7 cellular contexts compared by ENCODE assay signal in genomic region chr19:18660051-18660910, GRCh38. TPM values are rescaled to one million over a fixed set of nuclear protein-coding genes. Genes with fewer than 3 reads are reported as not detected.
A peak's percentile ranks its signal among the peaks of the same experiment; 100 is the strongest.
DNase-seq lines count a peak whose midpoint lies in the region; ATAC-seq and TF ChIP-seq lines count a peak whose summit lies in the region.
"Had no signal": no experiment of that assay in that cellular context is flagged by ENCODE, and none has a peak within 500 bp of the region (broad histone marks: within the 10 kb centered on the region; RNA-seq: fewer than 3 reads in every experiment).

No MANE protein-coding gene starts in this region.

- 62 to 77% (median 65%) methylated on average over 33 to 37 of the region's 37 CpGs for WGBS in adipose tissue, 3 donors

- peaks cover 10 to 22% of the 10 kb centered on the region in 2 donors for H3K4me1 ChIP-seq in left lung

- intact Hi-C loops in left lung (cut with DNase I) = no loop called here

- no peak for TF ChIP-seq CTCF in left lung (IDR thresholded peaks at IDR 0.05)

- no peak overlapping the region for H3K4me3 ChIP-seq in left lung

- ATAC-seq in left lung (peak; percentile 72), GM21737 (IDR thresholded peaks at IDR 0.05; ENCODE audit: unreplicated experiment) (no peak), HG03378 (IDR thresholded peaks at IDR 0.05; ENCODE audit: unreplicated experiment) (no peak)

- H3K36me3 ChIP-seq in left lung = peaks cover 0 to 11% of the 10 kb centered on the region in 2 donors

- peak overlapping the region; percentile 30 for H3K27ac ChIP-seq in adipose tissue (ENCODE audit: low read depth, low read length)
- H3K27ac ChIP-seq in left lung = peak overlapping the region; percentile 30 to 53

- DNase-seq in AG08395 (ENCODE audit: low spot score) (peak; percentile 32), left lung (peak; percentile 77 to 86), DMS79 treated with DMSO at 0.1 percent for 48 hours (lab: John Stamatoyannopoulos, UW) (no peak)
- DNase-seq: stimulated activated CD8-positive, alpha-beta memory T cell treated with anti-CD3 and anti-CD28 coated beads, Interleukin-4, amount 100 ng/mL, for 48 hours had no signal

- H3K9me3 ChIP-seq in left lung = no peaks in the 10 kb centered on the region

- no peaks in the 10 kb centered on the region for H3K27me3 ChIP-seq in left lung

RNA-seq across cellular contexts. Expression of gene CRTC1, which starts 23.2 kb away (rescaled TPM):
- 1 to 10 TPM; 5.3 to 8.3 (median 5.4) TPM for polyA plus RNA-seq in adipose tissue
- 10 to 100 TPM; 11.3 to 13.8 TPM for total RNA-seq in left lung

RNA-seq across cellular contexts. Expression of gene KLHL26, which starts 23.5 kb away (rescaled TPM):
- 1 to 10 TPM; 4.8 to 7.9 (median 6.6) TPM for polyA plus RNA-seq in adipose tissue
- total RNA-seq in left lung = 10 to 100 TPM in 1 of 2 donors, 1 to 10 TPM in 1; 9.0 to 10.4 TPM

RNA-seq across cellular contexts. Expression of gene TMEM59L, which starts 47.6 kb away (rescaled TPM):
- polyA plus RNA-seq in adipose tissue = 1 to 10 TPM in 2 of 3 donors, under 1 TPM in 1; 0.61 to 3.3 (median 2.0) TPM
- total RNA-seq in left lung = 1 to 10 TPM; 1.6 to 4.9 TPM

RNA-seq across cellular contexts. Expression of gene CRLF1, which starts 53.7 kb away (rescaled TPM):
- polyA plus RNA-seq in adipose tissue = 10 to 100 TPM in 2 of 3 donors, 1 to 10 TPM in 1; 7.0 to 57.6 (median 10.1) TPM
- 10 to 100 TPM; 22.5 to 44.7 TPM for total RNA-seq in left lung
